Comparison of ENCODE assay signal across 25 cellular contexts in the genomic region with DNA sequence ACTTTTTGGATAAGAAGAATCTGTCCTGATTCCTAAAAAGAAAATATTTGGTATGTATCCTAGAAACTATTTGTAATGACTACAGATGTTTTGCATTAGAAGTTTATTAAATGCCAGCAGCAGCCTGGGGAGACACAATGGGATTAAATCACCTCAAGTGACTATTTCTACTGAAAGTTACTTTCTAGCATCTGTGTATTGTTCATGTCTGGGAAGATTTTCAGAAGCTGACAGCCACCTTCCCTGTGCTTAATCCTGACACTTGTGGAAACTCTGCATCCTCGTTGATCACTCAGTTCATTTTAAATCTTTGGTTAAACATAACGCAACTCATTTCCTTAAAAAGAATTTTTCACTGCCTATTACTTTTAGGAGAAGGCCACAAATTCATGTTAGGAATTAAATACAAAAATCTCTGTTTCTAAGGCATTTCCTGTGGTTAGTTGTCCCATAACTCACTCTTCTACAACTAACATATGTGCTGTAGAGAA.
A peak's percentile ranks its signal among the peaks of the same experiment; 100 is the strongest.
DNase-seq lines count a peak whose midpoint lies in the region; ATAC-seq and TF ChIP-seq lines count a peak whose summit lies in the region.
"Had no signal": no experiment of that assay in that cellular context is flagged by ENCODE, and none has a peak within 500 bp of the region (broad histone marks: within the 10 kb centered on the region; RNA-seq: fewer than 3 reads in every experiment).

No MANE protein-coding gene starts in this region.

- no peaks in the 10 kb centered on the region for H3K4me1 Mint-ChIP-seq in activated CD4-positive, alpha-beta T cell treated with anti-CD3 and anti-CD28 coated beads, Interleukin-2, amount 10 ng/mL, durations not matched to agents 7 days and 5 days
- H3K4me1 Mint-ChIP-seq: activated B cell treated with CpG ODN at 0.5 μM for 24 hours; activated CD4-positive, alpha-beta memory T cell treated with anti-CD3 and anti-CD28 coated beads, Interleukin-2, amount 10 ng/mL, durations not matched to agents 7 days and 5 days; activated naive CD8-positive, alpha-beta T cell treated with anti-CD3 and anti-CD28 coated beads, Interleukin-2, amount 50 U/mL, for 24 hours; immature natural killer cell had no signal

- H3K27ac Mint-ChIP-seq in activated CD4-positive, alpha-beta T cell treated with anti-CD3 and anti-CD28 coated beads, Interleukin-2, amount 10 ng/mL, durations not matched to agents 7 days and 5 days, result no peak overlapping the region
- H3K27ac Mint-ChIP-seq: activated B cell treated with CpG ODN at 0.5 μM for 24 hours; activated CD4-positive, alpha-beta memory T cell treated with anti-CD3 and anti-CD28 coated beads, Interleukin-2, amount 10 ng/mL, durations not matched to agents 7 days and 5 days; activated naive CD8-positive, alpha-beta T cell treated with anti-CD3 and anti-CD28 coated beads, Interleukin-2, amount 50 U/mL, for 24 hours; CD4-positive, alpha-beta T cell; endodermal cell; immature natural killer cell had no signal

- TF ChIP-seq POLR2A in esophagus muscularis mucosa (IDR thresholded peaks at IDR 0.05; ENCODE audit: low read depth), result no peak

- peak; percentile 12 for DNase-seq in AG04449 (ENCODE audit: low read depth, low spot score)
- DNase-seq in GM04503 (ENCODE audit: low read depth), result peak; percentile 84
- DNase-seq in esophagus muscularis mucosa (ENCODE audit: extremely low spot score), result no peak
- DNase-seq in activated CD4-positive, alpha-beta T cell treated with anti-CD3 and anti-CD28 coated beads, Interleukin-2, amount 10 ng/mL, durations not matched to agents 7 days and 5 days, result no peak
- no peak for DNase-seq in colonic mucosa
- DNase-seq in NCI-H1048 (lab: John Stamatoyannopoulos, UW), result no peak
- DNase-seq: activated B cell treated with CpG ODN at 0.5 μM for 24 hours; activated CD4-positive, alpha-beta memory T cell treated with anti-CD3 and anti-CD28 coated beads, Interleukin-2, amount 10 ng/mL, durations not matched to agents 7 days and 5 days; activated effector memory CD4-positive, alpha-beta T cell treated with Interleukin-2 at 50 U/mL for 16 hours; activated naive CD8-positive, alpha-beta T cell treated with anti-CD3 and anti-CD28 coated beads, Interleukin-2, amount 50 U/mL, for 24 hours; brain microvascular endothelial cell; CD4-positive, alpha-beta T cell; endodermal cell; immature natural killer cell; left lung; mucosa of descending colon; NCI-H1694; NCI-H2171 treated with DMSO at 0.1 percent for 48 hours; NCI-H526; T1000 had no signal

- no peaks in the 10 kb centered on the region for H3K9me3 Mint-ChIP-seq in activated CD4-positive, alpha-beta T cell treated with anti-CD3 and anti-CD28 coated beads, Interleukin-2, amount 10 ng/mL, durations not matched to agents 7 days and 5 days
- H3K9me3 Mint-ChIP-seq: activated B cell treated with CpG ODN at 0.5 μM for 24 hours; activated CD4-positive, alpha-beta memory T cell treated with anti-CD3 and anti-CD28 coated beads, Interleukin-2, amount 10 ng/mL, durations not matched to agents 7 days and 5 days; activated naive CD8-positive, alpha-beta T cell treated with anti-CD3 and anti-CD28 coated beads, Interleukin-2, amount 50 U/mL, for 24 hours; CD4-positive, alpha-beta T cell; endodermal cell had no signal

- H3K27ac ChIP-seq in esophagus muscularis mucosa (replicated peaks in 1 of 4) (peak overlapping the region; percentile 60 to 75 (median 68)), muscle layer of duodenum (ENCODE audit: low read length) (peak overlapping the region; percentile 4), colonic mucosa (no peak overlapping the region)
- H3K27ac ChIP-seq: A549, brain microvascular endothelial cell, left lung had no signal

- POLR2A ChIA-PET in AG04449 (lab: Yijun Ruan, JAX), result interaction anchor here (0.7 kb wide), 2 partner anchors 273 to 504 kb away, joined by 3 to 4 read pairs; no protein-coding TSS in a partner anchor
- POLR2A ChIA-PET in activated CD4-positive, alpha-beta T cell treated with anti-CD3 and anti-CD28 coated beads, Interleukin-2, amount 10 ng/mL, durations not matched to agents 7 days and 5 days (lab: Charles Lee), result no interaction called here

- WGBS in esophagus muscularis mucosa, result 15% methylated on average over 2 of the region's 2 CpGs

- TF ChIP-seq CTCF in AG04449 (IDR thresholded peaks at IDR 0.05; ENCODE audit: insufficient read depth, low read length, missing control alignments), result no peak
- no peak for TF ChIP-seq CTCF in esophagus muscularis mucosa (IDR thresholded peaks at IDR 0.05)
- no peak for TF ChIP-seq CTCF in colonic mucosa (IDR thresholded peaks at IDR 0.05)

- TF ChIP-seq EP300 in esophagus muscularis mucosa (IDR thresholded peaks at IDR 0.05), result no peak

- H3K27me3 ChIP-seq in esophagus muscularis mucosa (no peaks in the 10 kb centered on the region), muscle layer of duodenum (ENCODE audit: low read depth, low read length) (no peaks in the 10 kb centered on the region), colonic mucosa (no peaks in the 10 kb centered on the region)
- H3K27me3 ChIP-seq: brain microvascular endothelial cell, left lung had no signal

- H3K36me3 Mint-ChIP-seq in activated CD4-positive, alpha-beta T cell treated with anti-CD3 and anti-CD28 coated beads, Interleukin-2, amount 10 ng/mL, durations not matched to agents 7 days and 5 days (ENCODE audit: low read depth), result no peaks in the 10 kb centered on the region
- H3K36me3 Mint-ChIP-seq: immature natural killer cell had no signal

- H3K36me3 ChIP-seq in esophagus muscularis mucosa (no peaks in the 10 kb centered on the region), muscle layer of duodenum (ENCODE audit: control insufficient read depth in 1 of 2, insufficient read depth in 2 of 2, low read length in 2 of 2) (peaks cover 0 to 4% of the 10 kb centered on the region in 2 donors), colonic mucosa (no peaks in the 10 kb centered on the region)
- H3K36me3 ChIP-seq: brain microvascular endothelial cell, HAP-1, left lung had no signal

- no peak for ATAC-seq in HG02840 (IDR thresholded peaks at IDR 0.05; ENCODE audit: low FRiP score, unreplicated experiment)
- ATAC-seq: A549; activated naive CD8-positive, alpha-beta T cell treated with anti-CD3 and anti-CD28 coated beads, Interleukin-2, amount 50 U/mL, for 24 hours; K562; left lung; mucosa of descending colon had no signal

- H3K9ac ChIP-seq in colonic mucosa (ENCODE audit: low read depth in 2 of 2, low read length in 2 of 2), result no peak overlapping the region

- H3K27me3 Mint-ChIP-seq in activated CD4-positive, alpha-beta T cell treated with anti-CD3 and anti-CD28 coated beads, Interleukin-2, amount 10 ng/mL, durations not matched to agents 7 days and 5 days, result peaks cover 22% of the 10 kb centered on the region

- H3K4me1 ChIP-seq in esophagus muscularis mucosa (peaks cover 14 to 28% (median 21%) of the 10 kb centered on the region in 4 donors), muscle layer of duodenum (ENCODE audit: control insufficient read depth in 1 of 2, insufficient read depth in 2 of 2, low read length in 2 of 2) (peaks cover 0 to 19% of the 10 kb centered on the region in 2 donors), colonic mucosa (no peaks in the 10 kb centered on the region)
- H3K4me1 ChIP-seq: HAP-1, left lung had no signal

- no peaks in the 10 kb centered on the region for H3K9me3 ChIP-seq in esophagus muscularis mucosa
- H3K9me3 ChIP-seq in muscle layer of duodenum (ENCODE audit: control insufficient read depth in 1 of 2, low read length in 2 of 2), result no peaks in the 10 kb centered on the region
- H3K9me3 ChIP-seq in colonic mucosa, result no peaks in the 10 kb centered on the region
- H3K9me3 ChIP-seq: A549, HAP-1, left lung, mucosa of descending colon had no signal

- no peak overlapping the region for H3K4me3 Mint-ChIP-seq in activated CD4-positive, alpha-beta T cell treated with anti-CD3 and anti-CD28 coated beads, Interleukin-2, amount 10 ng/mL, durations not matched to agents 7 days and 5 days
- H3K4me3 Mint-ChIP-seq: activated B cell treated with CpG ODN at 0.5 μM for 24 hours; activated CD4-positive, alpha-beta memory T cell treated with anti-CD3 and anti-CD28 coated beads, Interleukin-2, amount 10 ng/mL, durations not matched to agents 7 days and 5 days; activated naive CD8-positive, alpha-beta T cell treated with anti-CD3 and anti-CD28 coated beads, Interleukin-2, amount 50 U/mL, for 24 hours; CD4-positive, alpha-beta T cell; endodermal cell; immature natural killer cell had no signal

- CTCF ChIA-PET in AG04449 (lab: Yijun Ruan, JAX), result no interaction called here
- CTCF ChIA-PET in activated CD4-positive, alpha-beta T cell treated with anti-CD3 and anti-CD28 coated beads, Interleukin-2, amount 10 ng/mL, durations not matched to agents 7 days and 5 days (lab: Charles Lee), result no interaction called here

- intact Hi-C loops in esophagus muscularis mucosa (cut with DNase I) (loop anchor here (5.0 to 10.0 kb wide), 2 partner anchors 43 to 1546 kb away; no protein-coding TSS in a partner anchor), colonic mucosa (cut with DNase I) (no loop called here)

- H3K4me3 ChIP-seq in AG04449 (ENCODE audit: low read depth, low read length) (no peak overlapping the region), esophagus muscularis mucosa (no peak overlapping the region), muscle layer of duodenum (ENCODE audit: low read depth in 1 of 2, low read length in 2 of 2) (no peak overlapping the region), colonic mucosa (no peak overlapping the region)
- H3K4me3 ChIP-seq: A549, HAP-1, K562, left lung, mucosa of descending colon had no signal

Comparison
In these comparisons a context has a peak if more than half of its experiments do, and no peak if none do; other contexts are left out.
1. DNase-seq: peak in AG04449 (single experiment) and GM04503 (single experiment); none in esophagus muscularis mucosa (single experiment), activated CD4-positive, alpha-beta T cell treated with anti-CD3 and anti-CD28 coated beads, Interleukin-2, amount 10 ng/mL, durations not matched to agents 7 days and 5 days (single experiment), colonic mucosa (single experiment) and NCI-H1048 (single experiment).